1 cellular context compared by ENCODE assay signal in the genomic region with DNA sequence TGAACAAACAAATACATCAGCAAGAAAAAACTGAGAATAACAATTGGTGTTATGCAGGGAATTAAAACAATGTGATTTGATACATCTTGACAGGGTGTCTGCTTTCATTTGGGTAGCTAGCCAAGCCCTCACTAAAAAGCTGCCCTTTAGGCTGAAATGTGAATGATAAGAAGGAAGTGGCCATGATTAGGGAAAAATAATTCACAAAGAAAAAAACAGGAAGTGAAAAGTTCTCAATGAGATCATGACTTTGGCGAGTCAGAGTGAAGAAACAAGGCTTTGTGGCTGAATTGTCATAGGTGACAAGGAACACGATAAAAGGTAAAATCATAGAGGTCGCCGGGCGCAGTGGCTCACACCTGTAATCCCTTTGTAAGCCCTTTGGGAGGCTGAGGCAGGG.
TF ChIP-seq lines count a peak whose summit lies in the region.

No MANE protein-coding gene starts in this region.

TF ChIP-seq in GM23338, 12 proteins besides CTCF, POLR2A, EP300 and RAD21:
- no peak for TF ChIP-seq NANOG (IDR thresholded peaks at IDR 0.05; ENCODE audit: borderline replicate concordance)
- no peak for TF ChIP-seq STAT1 (IDR thresholded peaks at IDR 0.05; ENCODE audit: unreplicated experiment)
- no peak for TF ChIP-seq CREB1 (CRISPR knock-in tag; IDR thresholded peaks at IDR 0.05; ENCODE audit: low read depth)
- TF ChIP-seq ZNF114 (CRISPR knock-in tag; IDR thresholded peaks at IDR 0.05): no peak
- TF ChIP-seq, protein P1, sequence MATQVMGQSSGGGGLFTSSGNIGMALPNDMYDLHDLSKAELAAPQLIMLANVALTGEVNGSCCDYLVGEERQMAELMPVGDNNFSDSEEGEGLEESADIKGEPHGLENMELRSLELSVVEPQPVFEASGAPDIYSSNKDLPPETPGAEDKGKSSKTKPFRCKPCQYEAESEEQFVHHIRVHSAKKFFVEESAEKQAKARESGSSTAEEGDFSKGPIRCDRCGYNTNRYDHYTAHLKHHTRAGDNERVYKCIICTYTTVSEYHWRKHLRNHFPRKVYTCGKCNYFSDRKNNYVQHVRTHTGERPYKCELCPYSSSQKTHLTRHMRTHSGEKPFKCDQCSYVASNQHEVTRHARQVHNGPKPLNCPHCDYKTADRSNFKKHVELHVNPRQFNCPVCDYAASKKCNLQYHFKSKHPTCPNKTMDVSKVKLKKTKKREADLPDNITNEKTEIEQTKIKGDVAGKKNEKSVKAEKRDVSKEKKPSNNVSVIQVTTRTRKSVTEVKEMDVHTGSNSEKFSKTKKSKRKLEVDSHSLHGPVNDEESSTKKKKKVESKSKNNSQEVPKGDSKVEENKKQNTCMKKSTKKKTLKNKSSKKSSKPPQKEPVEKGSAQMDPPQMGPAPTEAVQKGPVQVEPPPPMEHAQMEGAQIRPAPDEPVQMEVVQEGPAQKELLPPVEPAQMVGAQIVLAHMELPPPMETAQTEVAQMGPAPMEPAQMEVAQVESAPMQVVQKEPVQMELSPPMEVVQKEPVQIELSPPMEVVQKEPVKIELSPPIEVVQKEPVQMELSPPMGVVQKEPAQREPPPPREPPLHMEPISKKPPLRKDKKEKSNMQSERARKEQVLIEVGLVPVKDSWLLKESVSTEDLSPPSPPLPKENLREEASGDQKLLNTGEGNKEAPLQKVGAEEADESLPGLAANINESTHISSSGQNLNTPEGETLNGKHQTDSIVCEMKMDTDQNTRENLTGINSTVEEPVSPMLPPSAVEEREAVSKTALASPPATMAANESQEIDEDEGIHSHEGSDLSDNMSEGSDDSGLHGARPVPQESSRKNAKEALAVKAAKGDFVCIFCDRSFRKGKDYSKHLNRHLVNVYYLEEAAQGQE (IDR thresholded peaks at IDR 0.05; ENCODE audit: unreplicated experiment): no peak
- TF ChIP-seq, protein P2, sequence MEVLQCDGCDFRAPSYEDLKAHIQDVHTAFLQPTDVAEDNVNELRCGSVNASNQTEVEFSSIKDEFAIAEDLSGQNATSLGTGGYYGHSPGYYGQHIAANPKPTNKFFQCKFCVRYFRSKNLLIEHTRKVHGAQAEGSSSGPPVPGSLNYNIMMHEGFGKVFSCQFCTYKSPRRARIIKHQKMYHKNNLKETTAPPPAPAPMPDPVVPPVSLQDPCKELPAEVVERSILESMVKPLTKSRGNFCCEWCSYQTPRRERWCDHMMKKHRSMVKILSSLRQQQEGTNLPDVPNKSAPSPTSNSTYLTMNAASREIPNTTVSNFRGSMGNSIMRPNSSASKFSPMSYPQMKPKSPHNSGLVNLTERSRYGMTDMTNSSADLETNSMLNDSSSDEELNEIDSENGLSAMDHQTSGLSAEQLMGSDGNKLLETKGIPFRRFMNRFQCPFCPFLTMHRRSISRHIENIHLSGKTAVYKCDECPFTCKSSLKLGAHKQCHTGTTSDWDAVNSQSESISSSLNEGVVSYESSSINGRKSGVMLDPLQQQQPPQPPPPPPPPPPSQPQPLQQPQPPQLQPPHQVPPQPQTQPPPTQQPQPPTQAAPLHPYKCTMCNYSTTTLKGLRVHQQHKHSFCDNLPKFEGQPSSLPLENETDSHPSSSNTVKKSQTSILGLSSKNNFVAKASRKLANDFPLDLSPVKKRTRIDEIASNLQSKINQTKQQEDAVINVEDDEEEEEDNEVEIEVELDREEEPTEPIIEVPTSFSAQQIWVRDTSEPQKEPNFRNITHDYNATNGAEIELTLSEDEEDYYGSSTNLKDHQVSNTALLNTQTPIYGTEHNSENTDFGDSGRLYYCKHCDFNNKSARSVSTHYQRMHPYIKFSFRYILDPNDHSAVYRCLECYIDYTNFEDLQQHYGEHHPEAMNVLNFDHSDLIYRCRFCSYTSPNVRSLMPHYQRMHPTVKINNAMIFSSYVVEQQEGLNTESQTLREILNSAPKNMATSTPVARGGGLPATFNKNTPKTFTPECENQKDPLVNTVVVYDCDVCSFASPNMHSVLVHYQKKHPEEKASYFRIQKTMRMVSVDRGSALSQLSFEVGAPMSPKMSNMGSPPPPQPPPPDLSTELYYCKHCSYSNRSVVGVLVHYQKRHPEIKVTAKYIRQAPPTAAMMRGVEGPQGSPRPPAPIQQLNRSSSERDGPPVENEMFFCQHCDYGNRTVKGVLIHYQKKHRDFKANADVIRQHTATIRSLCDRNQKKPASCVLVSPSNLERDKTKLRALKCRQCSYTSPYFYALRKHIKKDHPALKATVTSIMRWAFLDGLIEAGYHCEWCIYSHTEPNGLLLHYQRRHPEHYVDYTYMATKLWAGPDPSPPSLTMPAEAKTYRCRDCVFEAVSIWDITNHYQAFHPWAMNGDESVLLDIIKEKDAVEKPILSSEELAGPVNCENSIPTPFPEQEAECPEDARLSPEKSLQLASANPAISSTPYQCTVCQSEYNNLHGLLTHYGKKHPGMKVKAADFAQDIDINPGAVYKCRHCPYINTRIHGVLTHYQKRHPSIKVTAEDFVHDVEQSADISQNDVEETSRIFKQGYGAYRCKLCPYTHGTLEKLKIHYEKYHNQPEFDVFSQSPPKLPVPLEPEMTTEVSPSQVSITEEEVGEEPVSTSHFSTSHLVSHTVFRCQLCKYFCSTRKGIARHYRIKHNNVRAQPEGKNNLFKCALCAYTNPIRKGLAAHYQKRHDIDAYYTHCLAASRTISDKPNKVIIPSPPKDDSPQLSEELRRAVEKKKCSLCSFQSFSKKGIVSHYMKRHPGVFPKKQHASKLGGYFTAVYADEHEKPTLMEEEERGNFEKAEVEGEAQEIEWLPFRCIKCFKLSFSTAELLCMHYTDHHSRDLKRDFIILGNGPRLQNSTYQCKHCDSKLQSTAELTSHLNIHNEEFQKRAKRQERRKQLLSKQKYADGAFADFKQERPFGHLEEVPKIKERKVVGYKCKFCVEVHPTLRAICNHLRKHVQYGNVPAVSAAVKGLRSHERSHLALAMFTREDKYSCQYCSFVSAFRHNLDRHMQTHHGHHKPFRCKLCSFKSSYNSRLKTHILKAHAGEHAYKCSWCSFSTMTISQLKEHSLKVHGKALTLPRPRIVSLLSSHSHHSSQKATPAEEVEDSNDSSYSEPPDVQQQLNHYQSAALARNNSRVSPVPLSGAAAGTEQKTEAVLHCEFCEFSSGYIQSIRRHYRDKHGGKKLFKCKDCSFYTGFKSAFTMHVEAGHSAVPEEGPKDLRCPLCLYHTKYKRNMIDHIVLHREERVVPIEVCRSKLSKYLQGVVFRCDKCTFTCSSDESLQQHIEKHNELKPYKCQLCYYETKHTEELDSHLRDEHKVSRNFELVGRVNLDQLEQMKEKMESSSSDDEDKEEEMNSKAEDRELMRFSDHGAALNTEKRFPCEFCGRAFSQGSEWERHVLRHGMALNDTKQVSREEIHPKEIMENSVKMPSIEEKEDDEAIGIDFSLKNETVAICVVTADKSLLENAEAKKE (CRISPR knock-in tag; IDR thresholded peaks at IDR 0.05): no peak
- no peak for TF ChIP-seq EZH2phosphoT487 (IDR thresholded peaks at IDR 0.05; ENCODE audit: unreplicated experiment)
- no peak for TF ChIP-seq JUNB (IDR thresholded peaks at IDR 0.05; ENCODE audit: unreplicated experiment)
- no peak for TF ChIP-seq EZH2 (IDR thresholded peaks at IDR 0.05; ENCODE audit: low read depth, unreplicated experiment)
- TF ChIP-seq, protein P3, sequence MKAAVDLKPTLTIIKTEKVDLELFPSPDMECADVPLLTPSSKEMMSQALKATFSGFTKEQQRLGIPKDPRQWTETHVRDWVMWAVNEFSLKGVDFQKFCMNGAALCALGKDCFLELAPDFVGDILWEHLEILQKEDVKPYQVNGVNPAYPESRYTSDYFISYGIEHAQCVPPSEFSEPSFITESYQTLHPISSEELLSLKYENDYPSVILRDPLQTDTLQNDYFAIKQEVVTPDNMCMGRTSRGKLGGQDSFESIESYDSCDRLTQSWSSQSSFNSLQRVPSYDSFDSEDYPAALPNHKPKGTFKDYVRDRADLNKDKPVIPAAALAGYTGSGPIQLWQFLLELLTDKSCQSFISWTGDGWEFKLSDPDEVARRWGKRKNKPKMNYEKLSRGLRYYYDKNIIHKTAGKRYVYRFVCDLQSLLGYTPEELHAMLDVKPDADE (IDR thresholded peaks at IDR 0.05): no peak
- TF ChIP-seq ZNF331 (CRISPR knock-in tag; IDR thresholded peaks at IDR 0.05; ENCODE audit: low read depth): no peak
- TF ChIP-seq POLR2AphosphoS5 (IDR thresholded peaks at IDR 0.05; ENCODE audit: low read depth): no peak
